1 cellular context compared by ENCODE assay signal in the genomic region with DNA sequence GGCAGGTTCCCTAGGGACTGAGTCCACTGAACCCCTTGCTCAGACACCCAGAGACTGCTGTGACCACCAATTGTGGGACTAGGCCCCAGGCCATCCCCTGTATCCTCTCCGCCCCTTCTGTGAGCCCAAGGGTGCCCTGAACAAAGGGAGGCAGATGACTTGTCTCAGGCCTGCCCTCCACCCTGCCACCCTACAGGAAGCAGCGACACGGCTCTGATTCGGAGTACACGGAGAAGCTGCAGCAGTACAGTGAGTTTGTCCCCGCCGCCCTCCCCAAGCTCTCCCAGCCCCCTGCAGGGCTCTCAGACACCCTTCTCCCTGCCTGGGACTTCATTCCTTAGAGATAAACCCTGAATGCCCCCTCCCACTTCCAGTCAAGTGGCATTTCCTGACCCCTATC.
TF ChIP-seq lines count a peak whose summit lies in the region.

No MANE protein-coding gene starts in this region.

TF ChIP-seq in H1, 55 proteins besides CTCF, POLR2A, EP300 and RAD21:
- TF ChIP-seq CTBP2 (IDR thresholded peaks at IDR 0.05; ENCODE audit: borderline replicate concordance, insufficient read depth, insufficient read length, low read length) (no peak), ASH2L (IDR thresholded peaks at IDR 0.05; ENCODE audit: low read length) (no peak), SP2 (IDR thresholded peaks at IDR 0.05; ENCODE audit: low read length) (no peak)
